In the genomic region with DNA sequence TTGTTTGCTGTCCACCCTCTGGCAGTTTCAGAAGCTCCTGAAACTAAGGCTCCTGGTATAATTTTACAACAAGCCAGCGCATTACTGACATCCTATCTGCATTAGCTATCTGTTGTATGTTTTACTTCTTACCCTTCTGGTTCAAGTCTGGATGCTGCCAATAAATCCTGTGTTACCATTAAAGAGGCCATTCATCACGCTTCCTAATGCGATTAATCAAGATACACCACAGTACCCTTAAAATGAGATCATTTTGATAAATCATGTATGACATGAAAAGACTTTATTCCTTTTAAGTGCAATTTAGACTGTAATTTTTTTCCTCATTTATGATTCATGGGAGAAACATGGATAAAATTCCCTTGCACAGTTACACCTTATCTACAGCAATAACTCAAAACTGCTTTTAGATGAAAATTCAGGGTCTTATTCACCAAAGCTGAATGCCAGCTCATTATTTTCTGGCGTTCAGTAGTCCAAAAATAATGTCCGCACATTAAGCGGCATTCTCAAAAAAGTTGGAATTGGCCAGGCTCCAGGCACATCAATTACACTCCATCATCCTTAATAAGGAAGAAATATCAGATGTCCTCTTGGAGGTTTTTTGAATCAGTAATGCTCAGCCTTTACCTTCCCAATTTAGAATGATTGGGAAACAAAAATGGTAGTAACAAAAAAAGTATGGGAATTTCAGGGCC, we compare ENCODE assay signal across 16 cellular contexts.
DNase-seq lines count a peak whose midpoint lies in the region; ATAC-seq and TF ChIP-seq lines count a peak whose summit lies in the region.
"Had no signal": no experiment of that assay in that cellular context is flagged by ENCODE, and none has a peak within 500 bp of the region (broad histone marks: within the 10 kb centered on the region; RNA-seq: fewer than 3 reads in every experiment).

No MANE protein-coding gene starts in this region.

- no peaks in the 10 kb centered on the region for H3K79me2 ChIP-seq in osteoblast (ENCODE audit: insufficient read depth, low read length)

- no peaks in the 10 kb centered on the region for H4K20me1 ChIP-seq in osteoblast (ENCODE audit: insufficient read depth, low read length)

- no peak overlapping the region for H3K27ac Mint-ChIP-seq in naive thymus-derived CD8-positive, alpha-beta T cell
- H3K27ac Mint-ChIP-seq in CD8-positive, alpha-beta T cell = no peak overlapping the region
- H3K27ac Mint-ChIP-seq: activated naive CD8-positive, alpha-beta T cell treated with anti-CD3 and anti-CD28 coated beads for 36 hours; B cell; H9 had no signal

- CTCF ChIA-PET in CD8-positive, alpha-beta T cell (lab: Charles Lee) = no interaction called here

- POLR2A ChIA-PET in naive thymus-derived CD8-positive, alpha-beta T cell (lab: Charles Lee) = no interaction called here
- POLR2A ChIA-PET in CD8-positive, alpha-beta T cell (lab: Charles Lee) = no interaction called here

- H3K4me1 Mint-ChIP-seq in naive thymus-derived CD8-positive, alpha-beta T cell = no peaks in the 10 kb centered on the region
- no peaks in the 10 kb centered on the region for H3K4me1 Mint-ChIP-seq in CD8-positive, alpha-beta T cell (ENCODE audit: low read depth)
- H3K4me1 Mint-ChIP-seq: activated naive CD8-positive, alpha-beta T cell treated with anti-CD3 and anti-CD28 coated beads for 36 hours; B cell had no signal

- H3K27me3 ChIP-seq in osteoblast (ENCODE audit: insufficient read depth, low read length) = no peaks in the 10 kb centered on the region
- no peaks in the 10 kb centered on the region for H3K27me3 ChIP-seq in CD8-positive, alpha-beta T cell (ENCODE audit: insufficient read depth, low read length)
- H3K27me3 ChIP-seq in MG63 = no peaks in the 10 kb centered on the region

- H3K9me3 ChIP-seq in osteoblast (ENCODE audit: low read depth, low read length) (no peaks in the 10 kb centered on the region), MG63 (no peaks in the 10 kb centered on the region)
- H3K9me3 ChIP-seq in CD8-positive, alpha-beta T cell (ENCODE audit: low read length) = no peaks in the 10 kb centered on the region

- H3K4me1 ChIP-seq in osteoblast (ENCODE audit: insufficient read depth, low read length) = peaks cover 34% of the 10 kb centered on the region
- no peaks in the 10 kb centered on the region for H3K4me1 ChIP-seq in CD8-positive, alpha-beta T cell (ENCODE audit: insufficient read depth, low read length)

- peak; percentile 85 for DNase-seq in AG10803 (ENCODE audit: low read depth)
- peak; percentile 57 for DNase-seq in NCI-H446 treated with DMSO at 0.1 percent for 48 hours (lab: John Stamatoyannopoulos, UW)
- no peak for DNase-seq in coronary artery (ENCODE audit: low spot score)
- DNase-seq in osteoblast (ENCODE audit: insufficient read length, low spot score, missing footprints) = no peak
- DNase-seq in naive thymus-derived CD8-positive, alpha-beta T cell = no peak
- DNase-seq in putamen (ENCODE audit: low spot score) = no peak
- no peak for DNase-seq in CD8-positive, alpha-beta T cell
- DNase-seq in MG63 = no peak
- DNase-seq: activated CD4-positive, alpha-beta T cell treated with anti-CD3 and anti-CD28 coated beads, Interleukin-2, amount 50 U/mL, for 1 hour; activated naive CD8-positive, alpha-beta T cell treated with anti-CD3 and anti-CD28 coated beads for 36 hours; activated T-cell treated with anti-CD3 and anti-CD28 coated beads, Interleukin-2, amount 50 U/mL, for 1 hour; DMS 273 treated with DMSO at 0.1 percent for 48 hours; H9; NCI-H1436 had no signal

- H3K36me3 ChIP-seq in osteoblast (ENCODE audit: insufficient read depth, low read length) (no peaks in the 10 kb centered on the region), MG63 (no peaks in the 10 kb centered on the region)
- H3K36me3 ChIP-seq in CD8-positive, alpha-beta T cell (ENCODE audit: insufficient read depth, low read length) = no peaks in the 10 kb centered on the region

- H3K27ac ChIP-seq in coronary artery = peak overlapping the region; percentile 52 to 72
- peak overlapping the region; percentile 55 for H3K27ac ChIP-seq in osteoblast (ENCODE audit: low read depth, low read length)
- H3K27ac ChIP-seq in CD8-positive, alpha-beta T cell (ENCODE audit: low read depth, low read length) = no peak overlapping the region
- H3K27ac ChIP-seq: epithelial cell of prostate had no signal

- H3K4me3 ChIP-seq in AG10803 (ENCODE audit: low read length) (no peak overlapping the region), coronary artery (no peak overlapping the region), osteoblast (ENCODE audit: insufficient read depth, low read length) (no peak overlapping the region), MG63 (no peak overlapping the region)
- no peak overlapping the region for H3K4me3 ChIP-seq in CD8-positive, alpha-beta T cell (ENCODE audit: low read depth, low read length)

- no peaks in the 10 kb centered on the region for H3K36me3 Mint-ChIP-seq in naive thymus-derived CD8-positive, alpha-beta T cell
- no peaks in the 10 kb centered on the region for H3K36me3 Mint-ChIP-seq in CD8-positive, alpha-beta T cell
- H3K36me3 Mint-ChIP-seq: activated naive CD8-positive, alpha-beta T cell treated with anti-CD3 and anti-CD28 coated beads for 36 hours had no signal

- no peak overlapping the region for H3K4me3 Mint-ChIP-seq in naive thymus-derived CD8-positive, alpha-beta T cell
- no peak overlapping the region for H3K4me3 Mint-ChIP-seq in CD8-positive, alpha-beta T cell
- H3K4me3 Mint-ChIP-seq: activated naive CD8-positive, alpha-beta T cell treated with anti-CD3 and anti-CD28 coated beads for 36 hours; B cell; H9 had no signal

- no peak for TF ChIP-seq CTCF in AG10803 (conservative IDR thresholded peaks at IDR 0.05; ENCODE audit: low read length)
- TF ChIP-seq CTCF in coronary artery (IDR thresholded peaks at IDR 0.05) = no peak
- no peak for TF ChIP-seq CTCF in osteoblast (IDR thresholded peaks at IDR 0.05; ENCODE audit: extremely low read depth, low read depth, low read length)
- TF ChIP-seq CTCF in CD8-positive, alpha-beta T cell (IDR thresholded peaks at IDR 0.05) = no peak

- H3K27me3 Mint-ChIP-seq in naive thymus-derived CD8-positive, alpha-beta T cell = peaks cover 0 to 12% (median 2%) of the 10 kb centered on the region in 5 donors
- H3K27me3 Mint-ChIP-seq in CD8-positive, alpha-beta T cell (ENCODE audit: low read depth) = peaks cover 2% of the 10 kb centered on the region

- ATAC-seq in naive thymus-derived CD8-positive, alpha-beta T cell = no peak
- no peak for ATAC-seq in CD8-positive, alpha-beta T cell

- intact Hi-C loops in CD8-positive, alpha-beta T cell (cut with DNase I, micrococcal nuclease) = no loop called here

- no peak overlapping the region for H2AFZ ChIP-seq in osteoblast (ENCODE audit: low read length)

- no peaks in the 10 kb centered on the region for H3K9me3 Mint-ChIP-seq in naive thymus-derived CD8-positive, alpha-beta T cell
- H3K9me3 Mint-ChIP-seq in CD8-positive, alpha-beta T cell = no peaks in the 10 kb centered on the region
- H3K9me3 Mint-ChIP-seq: activated naive CD8-positive, alpha-beta T cell treated with anti-CD3 and anti-CD28 coated beads for 36 hours had no signal

- no peak overlapping the region for H3K4me2 ChIP-seq in osteoblast (ENCODE audit: insufficient read depth, low read length)

Comparison
In these comparisons a context has a peak if more than half of its experiments do, and no peak if none do; other contexts are left out.
1. DNase-seq: peak in AG10803 (single experiment) and NCI-H446 treated with DMSO at 0.1 percent for 48 hours (single experiment); none in coronary artery (single experiment), osteoblast (single experiment), naive thymus-derived CD8-positive, alpha-beta T cell (0 of 10), putamen (single experiment), CD8-positive, alpha-beta T cell (0 of 7) and MG63 (single experiment).